ENCODE assay signal across 23 cellular contexts in genomic region chr7:91979590-91979989, GRCh38.
"Had no signal": no experiment of that assay in that cellular context is flagged by ENCODE, and none has a peak within 500 bp of the region (broad histone marks: within the 10 kb centered on the region; RNA-seq: fewer than 3 reads in every experiment).

No MANE protein-coding gene starts in this region.

- H3K4me1 ChIP-seq: SJCRH30 had no signal

- ATAC-seq: HepG2, Panc1, PC-3 had no signal

- H3K4me2 ChIP-seq: KMS-11 had no signal

- H3K27me3 ChIP-seq: SJCRH30 had no signal

- FAIRE-seq: HepG2 had no signal

- H3K9me3 ChIP-seq: SJCRH30 had no signal

- H3K27ac ChIP-seq: KMS-11, RWPE1, SJCRH30, SK-N-MC had no signal

- H3K9ac ChIP-seq: KMS-11 had no signal

- DNase-seq: IMR-90, Kasumi-1, MM.1S, NCI-H1092 treated with DMSO at 0.1 percent for 48 hours, NCI-H1436, NCI-H187, NCI-H2029, NCI-H2081 treated with DMSO at 0.1 percent for 48 hours, NCI-H2171, NCI-H226, NCI-H446, NCI-H510A, NCI-H524 treated with DMSO at 0.1 percent for 48 hours, NCI-H69, NCI-H774, PC-3, SHP77 treated with DMSO at 0.1 percent for 48 hours, SJCRH30 had no signal

- H3K4me3 ChIP-seq: SJCRH30, SK-N-MC had no signal
